ENCODE assay signal across 1 cellular context in the genomic region with DNA sequence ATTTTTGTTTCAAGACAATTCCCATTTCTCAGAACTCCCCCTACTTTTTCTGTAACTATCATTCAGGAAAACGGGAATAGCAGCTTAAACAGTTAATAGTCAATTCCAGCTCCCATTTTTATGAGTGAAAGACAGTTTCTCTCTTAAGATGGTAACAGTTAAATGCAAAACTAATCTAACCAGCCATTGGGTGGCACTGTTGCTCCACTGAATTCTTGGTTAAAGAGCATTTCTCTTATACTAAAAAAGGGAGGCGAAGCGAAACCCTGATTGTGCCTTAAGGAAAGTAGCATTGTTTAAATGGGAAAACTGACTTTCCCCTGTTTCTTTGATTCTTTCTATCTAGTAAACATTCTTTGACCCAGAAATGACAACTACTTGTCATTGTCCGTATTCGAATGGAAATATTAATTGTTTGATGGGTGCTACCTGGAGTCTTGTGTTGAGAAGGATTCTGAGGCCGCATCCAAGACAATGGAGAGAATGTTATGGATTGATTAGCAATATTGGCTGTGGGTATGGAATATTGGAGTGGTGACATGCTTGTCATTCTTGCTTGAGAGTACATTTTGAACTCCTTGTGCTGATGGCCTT.
TF ChIP-seq lines count a peak whose summit lies in the region.

No MANE protein-coding gene starts in this region.

TF ChIP-seq in GM23338, 12 proteins besides CTCF, POLR2A, EP300 and RAD21:
- TF ChIP-seq, protein P1, sequence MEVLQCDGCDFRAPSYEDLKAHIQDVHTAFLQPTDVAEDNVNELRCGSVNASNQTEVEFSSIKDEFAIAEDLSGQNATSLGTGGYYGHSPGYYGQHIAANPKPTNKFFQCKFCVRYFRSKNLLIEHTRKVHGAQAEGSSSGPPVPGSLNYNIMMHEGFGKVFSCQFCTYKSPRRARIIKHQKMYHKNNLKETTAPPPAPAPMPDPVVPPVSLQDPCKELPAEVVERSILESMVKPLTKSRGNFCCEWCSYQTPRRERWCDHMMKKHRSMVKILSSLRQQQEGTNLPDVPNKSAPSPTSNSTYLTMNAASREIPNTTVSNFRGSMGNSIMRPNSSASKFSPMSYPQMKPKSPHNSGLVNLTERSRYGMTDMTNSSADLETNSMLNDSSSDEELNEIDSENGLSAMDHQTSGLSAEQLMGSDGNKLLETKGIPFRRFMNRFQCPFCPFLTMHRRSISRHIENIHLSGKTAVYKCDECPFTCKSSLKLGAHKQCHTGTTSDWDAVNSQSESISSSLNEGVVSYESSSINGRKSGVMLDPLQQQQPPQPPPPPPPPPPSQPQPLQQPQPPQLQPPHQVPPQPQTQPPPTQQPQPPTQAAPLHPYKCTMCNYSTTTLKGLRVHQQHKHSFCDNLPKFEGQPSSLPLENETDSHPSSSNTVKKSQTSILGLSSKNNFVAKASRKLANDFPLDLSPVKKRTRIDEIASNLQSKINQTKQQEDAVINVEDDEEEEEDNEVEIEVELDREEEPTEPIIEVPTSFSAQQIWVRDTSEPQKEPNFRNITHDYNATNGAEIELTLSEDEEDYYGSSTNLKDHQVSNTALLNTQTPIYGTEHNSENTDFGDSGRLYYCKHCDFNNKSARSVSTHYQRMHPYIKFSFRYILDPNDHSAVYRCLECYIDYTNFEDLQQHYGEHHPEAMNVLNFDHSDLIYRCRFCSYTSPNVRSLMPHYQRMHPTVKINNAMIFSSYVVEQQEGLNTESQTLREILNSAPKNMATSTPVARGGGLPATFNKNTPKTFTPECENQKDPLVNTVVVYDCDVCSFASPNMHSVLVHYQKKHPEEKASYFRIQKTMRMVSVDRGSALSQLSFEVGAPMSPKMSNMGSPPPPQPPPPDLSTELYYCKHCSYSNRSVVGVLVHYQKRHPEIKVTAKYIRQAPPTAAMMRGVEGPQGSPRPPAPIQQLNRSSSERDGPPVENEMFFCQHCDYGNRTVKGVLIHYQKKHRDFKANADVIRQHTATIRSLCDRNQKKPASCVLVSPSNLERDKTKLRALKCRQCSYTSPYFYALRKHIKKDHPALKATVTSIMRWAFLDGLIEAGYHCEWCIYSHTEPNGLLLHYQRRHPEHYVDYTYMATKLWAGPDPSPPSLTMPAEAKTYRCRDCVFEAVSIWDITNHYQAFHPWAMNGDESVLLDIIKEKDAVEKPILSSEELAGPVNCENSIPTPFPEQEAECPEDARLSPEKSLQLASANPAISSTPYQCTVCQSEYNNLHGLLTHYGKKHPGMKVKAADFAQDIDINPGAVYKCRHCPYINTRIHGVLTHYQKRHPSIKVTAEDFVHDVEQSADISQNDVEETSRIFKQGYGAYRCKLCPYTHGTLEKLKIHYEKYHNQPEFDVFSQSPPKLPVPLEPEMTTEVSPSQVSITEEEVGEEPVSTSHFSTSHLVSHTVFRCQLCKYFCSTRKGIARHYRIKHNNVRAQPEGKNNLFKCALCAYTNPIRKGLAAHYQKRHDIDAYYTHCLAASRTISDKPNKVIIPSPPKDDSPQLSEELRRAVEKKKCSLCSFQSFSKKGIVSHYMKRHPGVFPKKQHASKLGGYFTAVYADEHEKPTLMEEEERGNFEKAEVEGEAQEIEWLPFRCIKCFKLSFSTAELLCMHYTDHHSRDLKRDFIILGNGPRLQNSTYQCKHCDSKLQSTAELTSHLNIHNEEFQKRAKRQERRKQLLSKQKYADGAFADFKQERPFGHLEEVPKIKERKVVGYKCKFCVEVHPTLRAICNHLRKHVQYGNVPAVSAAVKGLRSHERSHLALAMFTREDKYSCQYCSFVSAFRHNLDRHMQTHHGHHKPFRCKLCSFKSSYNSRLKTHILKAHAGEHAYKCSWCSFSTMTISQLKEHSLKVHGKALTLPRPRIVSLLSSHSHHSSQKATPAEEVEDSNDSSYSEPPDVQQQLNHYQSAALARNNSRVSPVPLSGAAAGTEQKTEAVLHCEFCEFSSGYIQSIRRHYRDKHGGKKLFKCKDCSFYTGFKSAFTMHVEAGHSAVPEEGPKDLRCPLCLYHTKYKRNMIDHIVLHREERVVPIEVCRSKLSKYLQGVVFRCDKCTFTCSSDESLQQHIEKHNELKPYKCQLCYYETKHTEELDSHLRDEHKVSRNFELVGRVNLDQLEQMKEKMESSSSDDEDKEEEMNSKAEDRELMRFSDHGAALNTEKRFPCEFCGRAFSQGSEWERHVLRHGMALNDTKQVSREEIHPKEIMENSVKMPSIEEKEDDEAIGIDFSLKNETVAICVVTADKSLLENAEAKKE (CRISPR knock-in tag; IDR thresholded peaks at IDR 0.05) = no peak
- TF ChIP-seq ZNF114 (CRISPR knock-in tag; IDR thresholded peaks at IDR 0.05) = no peak
- TF ChIP-seq NANOG (IDR thresholded peaks at IDR 0.05; ENCODE audit: borderline replicate concordance) = no peak
- TF ChIP-seq CREB1 (CRISPR knock-in tag; IDR thresholded peaks at IDR 0.05; ENCODE audit: low read depth) = no peak
- TF ChIP-seq, protein P2, sequence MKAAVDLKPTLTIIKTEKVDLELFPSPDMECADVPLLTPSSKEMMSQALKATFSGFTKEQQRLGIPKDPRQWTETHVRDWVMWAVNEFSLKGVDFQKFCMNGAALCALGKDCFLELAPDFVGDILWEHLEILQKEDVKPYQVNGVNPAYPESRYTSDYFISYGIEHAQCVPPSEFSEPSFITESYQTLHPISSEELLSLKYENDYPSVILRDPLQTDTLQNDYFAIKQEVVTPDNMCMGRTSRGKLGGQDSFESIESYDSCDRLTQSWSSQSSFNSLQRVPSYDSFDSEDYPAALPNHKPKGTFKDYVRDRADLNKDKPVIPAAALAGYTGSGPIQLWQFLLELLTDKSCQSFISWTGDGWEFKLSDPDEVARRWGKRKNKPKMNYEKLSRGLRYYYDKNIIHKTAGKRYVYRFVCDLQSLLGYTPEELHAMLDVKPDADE (IDR thresholded peaks at IDR 0.05) = no peak
- TF ChIP-seq, protein P3, sequence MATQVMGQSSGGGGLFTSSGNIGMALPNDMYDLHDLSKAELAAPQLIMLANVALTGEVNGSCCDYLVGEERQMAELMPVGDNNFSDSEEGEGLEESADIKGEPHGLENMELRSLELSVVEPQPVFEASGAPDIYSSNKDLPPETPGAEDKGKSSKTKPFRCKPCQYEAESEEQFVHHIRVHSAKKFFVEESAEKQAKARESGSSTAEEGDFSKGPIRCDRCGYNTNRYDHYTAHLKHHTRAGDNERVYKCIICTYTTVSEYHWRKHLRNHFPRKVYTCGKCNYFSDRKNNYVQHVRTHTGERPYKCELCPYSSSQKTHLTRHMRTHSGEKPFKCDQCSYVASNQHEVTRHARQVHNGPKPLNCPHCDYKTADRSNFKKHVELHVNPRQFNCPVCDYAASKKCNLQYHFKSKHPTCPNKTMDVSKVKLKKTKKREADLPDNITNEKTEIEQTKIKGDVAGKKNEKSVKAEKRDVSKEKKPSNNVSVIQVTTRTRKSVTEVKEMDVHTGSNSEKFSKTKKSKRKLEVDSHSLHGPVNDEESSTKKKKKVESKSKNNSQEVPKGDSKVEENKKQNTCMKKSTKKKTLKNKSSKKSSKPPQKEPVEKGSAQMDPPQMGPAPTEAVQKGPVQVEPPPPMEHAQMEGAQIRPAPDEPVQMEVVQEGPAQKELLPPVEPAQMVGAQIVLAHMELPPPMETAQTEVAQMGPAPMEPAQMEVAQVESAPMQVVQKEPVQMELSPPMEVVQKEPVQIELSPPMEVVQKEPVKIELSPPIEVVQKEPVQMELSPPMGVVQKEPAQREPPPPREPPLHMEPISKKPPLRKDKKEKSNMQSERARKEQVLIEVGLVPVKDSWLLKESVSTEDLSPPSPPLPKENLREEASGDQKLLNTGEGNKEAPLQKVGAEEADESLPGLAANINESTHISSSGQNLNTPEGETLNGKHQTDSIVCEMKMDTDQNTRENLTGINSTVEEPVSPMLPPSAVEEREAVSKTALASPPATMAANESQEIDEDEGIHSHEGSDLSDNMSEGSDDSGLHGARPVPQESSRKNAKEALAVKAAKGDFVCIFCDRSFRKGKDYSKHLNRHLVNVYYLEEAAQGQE (IDR thresholded peaks at IDR 0.05; ENCODE audit: unreplicated experiment) = no peak
- TF ChIP-seq POLR2AphosphoS5 (IDR thresholded peaks at IDR 0.05; ENCODE audit: low read depth) = no peak
- TF ChIP-seq EZH2phosphoT487 (IDR thresholded peaks at IDR 0.05; ENCODE audit: unreplicated experiment) = no peak
- TF ChIP-seq ZNF331 (CRISPR knock-in tag; IDR thresholded peaks at IDR 0.05; ENCODE audit: low read depth) = no peak
- TF ChIP-seq EZH2 (IDR thresholded peaks at IDR 0.05; ENCODE audit: low read depth, unreplicated experiment) = no peak
- TF ChIP-seq JUNB (IDR thresholded peaks at IDR 0.05; ENCODE audit: unreplicated experiment) = no peak
- TF ChIP-seq STAT1 (IDR thresholded peaks at IDR 0.05; ENCODE audit: unreplicated experiment) = no peak
